11 cellular contexts compared by ENCODE assay signal in genomic region chrX:155857561-155857960, GRCh38. TPM values are rescaled to one million over a fixed set of nuclear protein-coding genes. Genes with fewer than 3 reads are reported as not detected.
DNase-seq lines count a peak whose midpoint lies in the region; ATAC-seq, FAIRE-seq and TF ChIP-seq lines count a peak whose summit lies in the region.
"Had no signal": no experiment of that assay in that cellular context is flagged by ENCODE, and none has a peak within 500 bp of the region (broad histone marks: within the 10 kb centered on the region; RNA-seq: fewer than 3 reads in every experiment).

No MANE protein-coding gene starts in this region.

- BruUV-seq in GM12878 (replicated peaks; lab: Mats Ljungman, UMichigan), result no TSS peak

- in situ Hi-C loops in GM12878 (cut with MboI), result no loop called here

- peak; percentile 46 for TF ChIP-seq RAD21 in GM12878 (IDR thresholded peaks at IDR 0.05; ENCODE audit: insufficient read depth, low read depth, low read length)

- H4K20me1 ChIP-seq in MM.1S (ENCODE audit: insufficient read depth, low read length) (no peaks in the 10 kb centered on the region), GM12878 (ENCODE audit: control insufficient read depth, insufficient read depth) (no peaks in the 10 kb centered on the region)

- peak; percentile 59 for TF ChIP-seq CTCF in MM.1S (IDR thresholded peaks at IDR 0.05; ENCODE audit: low read length)
- TF ChIP-seq CTCF in GM12878 (IDR thresholded peaks at IDR 0.05 in 2 of 3, conservative IDR thresholded peaks at IDR 0.05 in 1 of 3; ENCODE audit: control insufficient read depth in 2 of 3, extremely low read depth in 1 of 3, insufficient read depth in 1 of 3, low read depth in 3 of 3, low read length in 3 of 3), result peak in 1 of 3 experiments; percentile 20; a peak in 2 of 6 replicates
- TF ChIP-seq CTCF in progenitor cell of endocrine pancreas (IDR thresholded peaks at IDR 0.05; ENCODE audit: unreplicated experiment), result peak; percentile 26

- H3K4me2 ChIP-seq in MM.1S (ENCODE audit: low read depth, low read length) (no peak overlapping the region), GM12878 (ENCODE audit: control insufficient read depth, insufficient read depth) (no peak overlapping the region)

- no peaks in the 10 kb centered on the region for H3F3A ChIP-seq in MM.1S (ENCODE audit: insufficient read depth, low read length)

- no peak for FAIRE-seq in GM12878 (lab: Jason Lieb, UNC)

- intact Hi-C loops in GM12878 (cut with micrococcal nuclease; ENCODE audit: unreplicated experiment), result no loop called here

- SMC1A ChIA-PET in GM12878 (lab: Charles Lee; ENCODE audit: uncharacterized antibody, unreplicated experiment), result no interaction called here

- no peaks in the 10 kb centered on the region for H3K4me1 Mint-ChIP-seq in progenitor cell of endocrine pancreas (ENCODE audit: low read depth)
- H3K4me1 Mint-ChIP-seq: activated B cell treated with CpG ODN at 0.5 μM for 24 hours had no signal

- POLR2A ChIA-PET in GM12878 (lab: Charles Lee), result no interaction called here

- CTCF ChIA-PET in GM12878 (lab: Yijun Ruan, JAX), result no interaction called here

- no peaks in the 10 kb centered on the region for H3K79me2 ChIP-seq in MM.1S (ENCODE audit: low read length)
- H3K79me2 ChIP-seq in GM12878 (ENCODE audit: control insufficient read depth, insufficient read depth, low read length), result no peaks in the 10 kb centered on the region

- H3K27ac Mint-ChIP-seq in progenitor cell of endocrine pancreas, result no peak overlapping the region
- H3K27ac Mint-ChIP-seq: activated B cell treated with CpG ODN at 0.5 μM for 24 hours had no signal

- DNase-seq in NOMO-1 treated with DMSO at 0.1 percent for 48 hours (lab: John Stamatoyannopoulos, UW; ENCODE audit: unreplicated experiment), result peak; percentile 32
- no peak for DNase-seq in NOMO-1 treated with dmso at 0.1 percent for 144 hours (lab: John Stamatoyannopoulos, UW; ENCODE audit: unreplicated experiment)
- peak; percentile 50 for DNase-seq in MM.1S
- no peak for DNase-seq in GM12878 (ENCODE audit: low read depth, low spot score)
- no peak for DNase-seq in progenitor cell of endocrine pancreas (ENCODE audit: low spot score, unreplicated experiment)
- no peak for DNase-seq in NCI-H146 treated with DMSO at 0.1 percent for 48 hours (lab: John Stamatoyannopoulos, UW; ENCODE audit: unreplicated experiment)
- DNase-seq: activated B cell treated with CpG ODN at 0.5 μM for 24 hours, heart left ventricle, NCI-H1105 treated with DMSO at 0.1 percent for 48 hours had no signal

- H3K9me3 Mint-ChIP-seq in progenitor cell of endocrine pancreas (ENCODE audit: low read depth), result peaks cover 7% of the 10 kb centered on the region
- H3K9me3 Mint-ChIP-seq: activated B cell treated with CpG ODN at 0.5 μM for 24 hours had no signal

- RAD21 ChIA-PET in GM12878 (lab: Charles Lee; ENCODE audit: unreplicated experiment), result no interaction called here

- no peak for TF ChIP-seq EP300 in GM12878 (IDR thresholded peaks at IDR 0.05; ENCODE audit: borderline replicate concordance in 1 of 2, control insufficient read depth in 1 of 2, low read depth in 2 of 2, low read length in 2 of 2)

- no peaks in the 10 kb centered on the region for H3K9me2 ChIP-seq in MM.1S (replicated peaks; ENCODE audit: insufficient read depth, low read length)

- no peaks in the 10 kb centered on the region for H3K36me3 Mint-ChIP-seq in progenitor cell of endocrine pancreas (ENCODE audit: insufficient read depth)

- ATAC-seq in GM12878 (no peak), GM18502 (IDR thresholded peaks at IDR 0.05; ENCODE audit: poor library complexity, unreplicated experiment) (no peak), GM21360 (IDR thresholded peaks at IDR 0.05; ENCODE audit: unreplicated experiment) (no peak)
- ATAC-seq: heart left ventricle had no signal

- H3K4me1 ChIP-seq in MM.1S (ENCODE audit: low read length) (no peaks in the 10 kb centered on the region), GM12878 (ENCODE audit: control insufficient read depth, insufficient read depth, low read length) (no peaks in the 10 kb centered on the region)
- H3K4me1 ChIP-seq: heart left ventricle had no signal

- WGBS in GM12878 (ENCODE audit: insufficient coverage, insufficient replicate concordance, low lambda C conversion rate, missing lambda C conversion rate), result 0% methylated on average over 1 of the region's 1 CpG

- H3K36me3 ChIP-seq in MM.1S (replicated peaks; ENCODE audit: insufficient read depth, low read length), result no peaks in the 10 kb centered on the region
- H3K36me3 ChIP-seq in GM12878 (ENCODE audit: control insufficient read depth in 2 of 2, insufficient read depth in 2 of 2, low read length in 1 of 2), result no peaks in the 10 kb centered on the region
- H3K36me3 ChIP-seq: heart left ventricle had no signal

- H3K9me3 ChIP-seq in MM.1S (replicated peaks; ENCODE audit: insufficient read depth, low read length) (no peaks in the 10 kb centered on the region), GM12878 (replicated peaks; ENCODE audit: control insufficient read depth, insufficient read depth, low read length) (no peaks in the 10 kb centered on the region)
- H3K9me3 ChIP-seq: heart left ventricle had no signal

- H2AFZ ChIP-seq in MM.1S (ENCODE audit: low read length) (no peak overlapping the region), GM12878 (ENCODE audit: control insufficient read depth, low read depth, low read length) (no peak overlapping the region)

- TF ChIP-seq POLR2A in GM12878 (IDR thresholded peaks at IDR 0.05; ENCODE audit: low read depth, low read length), result no peak

- H3K27ac ChIP-seq in MM.1S (ENCODE audit: low read length), result no peak overlapping the region
- no peak overlapping the region for H3K27ac ChIP-seq in GM12878 (ENCODE audit: control insufficient read depth, insufficient read depth)
- H3K27ac ChIP-seq: heart left ventricle had no signal

- H3K27me3 ChIP-seq in MM.1S (replicated peaks; ENCODE audit: insufficient read depth, low read length), result no peaks in the 10 kb centered on the region
- H3K27me3 ChIP-seq in GM12878 (replicated peaks in 1 of 2; ENCODE audit: control insufficient read depth in 2 of 2, insufficient read depth in 2 of 2, low read length in 1 of 2), result no peaks in the 10 kb centered on the region
- H3K27me3 ChIP-seq: heart left ventricle had no signal

- no peaks in the 10 kb centered on the region for H3K27me3 Mint-ChIP-seq in progenitor cell of endocrine pancreas
- H3K27me3 Mint-ChIP-seq: activated B cell treated with CpG ODN at 0.5 μM for 24 hours had no signal

- H3K9ac ChIP-seq in MM.1S (ENCODE audit: low read length) (no peak overlapping the region), GM12878 (ENCODE audit: control insufficient read depth, insufficient read depth, low read length) (no peak overlapping the region)

- no peak overlapping the region for H3K4me3 ChIP-seq in MM.1S (ENCODE audit: low read length)
- H3K4me3 ChIP-seq in GM12878, result no peak overlapping the region
- H3K4me3 ChIP-seq: heart left ventricle had no signal

- H3K4me3 Mint-ChIP-seq in progenitor cell of endocrine pancreas (ENCODE audit: low read depth), result no peak overlapping the region
- H3K4me3 Mint-ChIP-seq: activated B cell treated with CpG ODN at 0.5 μM for 24 hours had no signal

TF ChIP-seq in GM12878, 131 proteins besides CTCF, POLR2A, EP300 and RAD21 (continues in another document):
- TF ChIP-seq IRF3 (IDR thresholded peaks at IDR 0.05), result no peak
- TF ChIP-seq SP1 (IDR thresholded peaks at IDR 0.05; ENCODE audit: low read depth, low read length), result no peak
- no peak for TF ChIP-seq ZBTB33 (IDR thresholded peaks at IDR 0.05)
- no peak for TF ChIP-seq GATAD2B (conservative IDR thresholded peaks at IDR 0.05; ENCODE audit: low read depth)

RNA-seq across cellular contexts. Expression of gene VAMP7, which starts 23.6 kb away (rescaled TPM):
- 11.8 and 13.7 TPM in 2 replicates for total RNA-seq in GM12878 (2013; cell fraction: nucleolus; rRNA removed)
- 26.5 and 33.7 TPM in 2 replicates for total RNA-seq in GM12878 (2014; rRNA removed)
- total RNA-seq in GM12878 (2014; rRNA removed; fragmentation: Illumina TruSeq; extraction: Trizol), result 35.6 and 39.1 TPM in 2 replicates
- 32.4 and 34.0 TPM in 2 replicates for total RNA-seq in GM12878 (2021)
- 16.8 TPM for polyA plus RNA-seq in GM12878 (2011; ENCODE audit: low read depth)
- polyA plus RNA-seq in GM12878 (2011; rRNA removed), result 52.4 and 82.3 TPM in 2 replicates
- polyA plus RNA-seq in GM12878 (2011; cell fraction: cytosol; rRNA removed), result 17.1 and 20.8 TPM in 2 replicates
- 11.7 and 14.7 TPM in 2 replicates for polyA plus RNA-seq in GM12878 (2011; cell fraction: nucleus; rRNA removed)
- 25.0 and 28.0 TPM in 2 replicates for polyA plus RNA-seq in GM12878 (2012)
- polyA plus RNA-seq in GM12878 (2014; fragmentation: Illumina TruSeq; extraction: Trizol), result 42.6 and 56.0 TPM in 2 replicates
- polyA plus RNA-seq in GM12878 (2014; fragmentation: Nextera tagmentation; extraction: Ambion mirVana), result 10 to 100 TPM; 15.1 to 20.2 TPM
- polyA plus RNA-seq in GM12878 (2014; rRNA removed), result 16.9 and 23.4 TPM in 2 replicates
- 10 to 100 TPM; 42.4 to 46.0 TPM for polyA plus RNA-seq in GM12878 (2016; fragmentation: Nextera tagmentation; extraction: Ambion mirVana)
- 29.7 and 47.5 TPM in 2 replicates for polyA minus RNA-seq in GM12878 (2011; rRNA and poly(A)+ RNA removed)
- 13.9 and 17.3 TPM in 2 replicates for polyA minus RNA-seq in GM12878 (2011; cell fraction: cytosol; rRNA and poly(A)+ RNA removed)
- polyA minus RNA-seq in GM12878 (2011; cell fraction: nucleus; rRNA and poly(A)+ RNA removed), result 9.4 and 12.3 TPM in 2 replicates
- total RNA-seq in progenitor cell of endocrine pancreas, result 20.8 and 22.2 TPM in 2 replicates

Comparison
In these comparisons a context has a peak if more than half of its experiments do, and no peak if none do; other contexts are left out.
1. DNase-seq: peak in NOMO-1 treated with DMSO at 0.1 percent for 48 hours (single experiment) and MM.1S (single experiment); none in NOMO-1 treated with dmso at 0.1 percent for 144 hours (single experiment), GM12878 (single experiment), progenitor cell of endocrine pancreas (single experiment) and NCI-H146 treated with DMSO at 0.1 percent for 48 hours (single experiment).